In the genomic region with DNA sequence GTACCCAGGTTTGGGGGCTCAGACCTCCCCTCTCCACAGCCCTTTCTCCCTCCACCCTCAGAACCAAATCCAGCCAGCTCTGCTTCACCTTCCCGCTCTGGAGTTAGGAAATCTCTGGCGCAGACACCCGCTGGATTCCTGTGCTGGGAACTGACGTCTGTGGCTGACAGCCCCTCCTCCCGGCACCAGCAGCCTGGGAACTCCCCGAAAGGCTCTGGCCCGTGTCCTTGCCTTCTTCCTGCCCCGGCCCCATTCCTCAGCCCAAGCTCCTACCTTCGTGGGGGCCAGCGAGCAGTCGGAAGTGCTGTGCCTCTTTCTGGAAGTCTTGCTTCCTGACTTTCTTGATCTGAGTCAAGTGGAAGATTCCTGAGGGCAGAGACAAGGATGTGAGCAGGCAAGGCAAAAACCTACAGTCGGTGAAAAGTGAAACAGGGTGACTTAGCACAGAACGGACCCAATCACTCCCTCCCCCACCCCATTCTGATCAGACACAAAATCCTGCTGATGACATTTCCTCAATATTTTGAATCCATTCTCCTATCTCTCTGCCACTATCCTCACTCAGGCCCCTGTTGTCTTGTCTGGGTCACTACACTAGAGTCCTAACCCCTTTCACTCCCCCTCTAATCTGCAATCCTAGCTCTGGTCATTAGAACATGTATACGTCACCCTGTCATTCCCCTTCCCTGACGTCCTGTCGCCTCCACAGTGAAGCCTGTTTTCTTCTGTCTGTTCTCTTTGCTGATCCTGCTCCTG, we compare ENCODE assay signal across 10 cellular contexts. TPM values are rescaled to one million over a fixed set of nuclear protein-coding genes. Genes with fewer than 3 reads are reported as not detected.
A peak's percentile ranks its signal among the peaks of the same experiment; 100 is the strongest.
DNase-seq lines count a peak whose midpoint lies in the region; ATAC-seq and TF ChIP-seq lines count a peak whose summit lies in the region.
"Had no signal": no experiment of that assay in that cellular context is flagged by ENCODE, and none has a peak within 500 bp of the region (broad histone marks: within the 10 kb centered on the region; RNA-seq: fewer than 3 reads in every experiment).

No MANE protein-coding gene starts in this region.

- H3K4me1 ChIP-seq in body of pancreas = peaks cover 33% of the 10 kb centered on the region
- H3K4me1 ChIP-seq: Caco-2 had no signal

- H3K4me3 Mint-ChIP-seq in progenitor cell of endocrine pancreas (ENCODE audit: low read depth) = no peak overlapping the region
- no peak overlapping the region for H3K4me3 Mint-ChIP-seq in activated naive CD4-positive, alpha-beta T cell treated with anti-CD3 and anti-CD28 coated beads for 36 hours

- DNase-seq in BJ (ENCODE audit: low read depth) (peak; percentile 60), body of pancreas (peak; percentile 81 to 92 (median 88)), hepatic stellate cell (ENCODE audit: low spot score) (peak; percentile 83), progenitor cell of endocrine pancreas (ENCODE audit: low spot score, unreplicated experiment) (no peak), SHP77 (lab: John Stamatoyannopoulos, UW) (no peak), dorsolateral prefrontal cortex (no peak)
- DNase-seq in activated naive CD4-positive, alpha-beta T cell treated with anti-CD3 and anti-CD28 coated beads for 36 hours = no peak
- no peak for DNase-seq in activated CD4-positive, CD25-positive, alpha-beta regulatory T cell treated with anti-CD3 and anti-CD28 coated beads, Interleukin-2, amount 50 U/mL, for 72 hours
- DNase-seq: MM.1S had no signal

- peak overlapping the region; percentile 44 to 86 (median 78) for H3K27ac ChIP-seq in body of pancreas
- peak overlapping the region in 1 of 59 donors; percentile 57 for H3K27ac ChIP-seq in dorsolateral prefrontal cortex

- no peak for TF ChIP-seq CTCF in BJ (IDR thresholded peaks at IDR 0.05; ENCODE audit: insufficient read depth, low read depth, low read length)
- no peak for TF ChIP-seq CTCF in body of pancreas (IDR thresholded peaks at IDR 0.05)
- no peak for TF ChIP-seq CTCF in progenitor cell of endocrine pancreas (IDR thresholded peaks at IDR 0.05; ENCODE audit: unreplicated experiment)
- no peak for TF ChIP-seq CTCF in dorsolateral prefrontal cortex (IDR thresholded peaks at IDR 0.05 in 54 of 56, conservative IDR thresholded peaks at IDR 0.05 in 2 of 56; ENCODE audit: low read depth in 1 of 56, partially characterized antibody in 56 of 56)

- peak; percentile 93 for ATAC-seq in body of pancreas

- H3K4me3 ChIP-seq in BJ (ENCODE audit: low read depth, low read length) (no peak overlapping the region), body of pancreas (no peak overlapping the region), dorsolateral prefrontal cortex (no peak overlapping the region)

- 22 to 25% methylated on average over 15 to 16 of the region's 16 CpGs for WGBS in body of pancreas, 2 donors

- intact Hi-C loops in body of pancreas (cut with DNase I) (no loop called here), dorsolateral prefrontal cortex (cut with DNase I) (no loop called here)
- intact Hi-C loops in activated naive CD4-positive, alpha-beta T cell treated with anti-CD3 and anti-CD28 coated beads for 36 hours (cut with micrococcal nuclease) = no loop called here

- H3K27me3 ChIP-seq in BJ (ENCODE audit: control insufficient read depth, insufficient read depth, low read length) (no peaks in the 10 kb centered on the region; the same call in 1 of the 2 replicates), body of pancreas (no peaks in the 10 kb centered on the region), dorsolateral prefrontal cortex (no peaks in the 10 kb centered on the region)

- POLR2A ChIA-PET in BJ (lab: Charles Lee) = interaction anchor here (0.6 kb wide), 1 partner anchor 11 kb away, joined by 5 read pairs; no protein-coding TSS in a partner anchor

- H3K9me3 Mint-ChIP-seq in progenitor cell of endocrine pancreas (ENCODE audit: low read depth) = no peaks in the 10 kb centered on the region
- no peaks in the 10 kb centered on the region for H3K9me3 Mint-ChIP-seq in activated naive CD4-positive, alpha-beta T cell treated with anti-CD3 and anti-CD28 coated beads for 36 hours

- peak overlapping the region; percentile 11 for H3K27ac Mint-ChIP-seq in progenitor cell of endocrine pancreas
- H3K27ac Mint-ChIP-seq in activated naive CD4-positive, alpha-beta T cell treated with anti-CD3 and anti-CD28 coated beads for 36 hours = no peak overlapping the region

- no peaks in the 10 kb centered on the region for H3K36me3 ChIP-seq in BJ (ENCODE audit: control insufficient read depth, insufficient read depth, low read length)
- H3K36me3 ChIP-seq in body of pancreas (replicated peaks in 1 of 2; ENCODE audit: insufficient read depth in 1 of 2, low read depth in 2 of 2) = no peaks in the 10 kb centered on the region

- H3K9me3 ChIP-seq in body of pancreas = no peaks in the 10 kb centered on the region
- H3K9me3 ChIP-seq: Caco-2 had no signal

- H3K36me3 Mint-ChIP-seq in progenitor cell of endocrine pancreas (ENCODE audit: insufficient read depth) = no peaks in the 10 kb centered on the region
- H3K36me3 Mint-ChIP-seq in activated naive CD4-positive, alpha-beta T cell treated with anti-CD3 and anti-CD28 coated beads for 36 hours (ENCODE audit: low read depth) = no peaks in the 10 kb centered on the region

- H3K27me3 Mint-ChIP-seq in progenitor cell of endocrine pancreas = peaks cover 27% of the 10 kb centered on the region
- H3K27me3 Mint-ChIP-seq in activated naive CD4-positive, alpha-beta T cell treated with anti-CD3 and anti-CD28 coated beads for 36 hours (ENCODE audit: low read depth) = peaks cover 8% of the 10 kb centered on the region

- peaks cover 7% of the 10 kb centered on the region for H3K4me1 Mint-ChIP-seq in progenitor cell of endocrine pancreas (ENCODE audit: low read depth)
- H3K4me1 Mint-ChIP-seq in activated naive CD4-positive, alpha-beta T cell treated with anti-CD3 and anti-CD28 coated beads for 36 hours (ENCODE audit: low read depth) = peaks cover 2% of the 10 kb centered on the region

- CTCF ChIA-PET in BJ (lab: Yijun Ruan, JAX) = interaction anchor here (0.7 to 5.3 kb wide), 12 partner anchors 10 to 96 kb away, joined by 3 to 36 read pairs (median 5); no protein-coding TSS in a partner anchor
- CTCF ChIA-PET in activated naive CD4-positive, alpha-beta T cell treated with anti-CD3 and anti-CD28 coated beads for 36 hours (lab: Charles Lee) = no interaction called here

- TF ChIP-seq POLR2A in body of pancreas (IDR thresholded peaks at IDR 0.05) = peak; percentile 33 to 83 (median 79)

RNA-seq across cellular contexts. Expression of a gene that starts 34.1 kb away (rescaled TPM):
- polyA plus RNA-seq in BJ (2011; rRNA removed) = 0.09 TPM in 1 of 2 replicates, not detected in the other
- not detected in 2 replicates for polyA minus RNA-seq in BJ (2011; rRNA and poly(A)+ RNA removed)
- total RNA-seq in body of pancreas (not detected), progenitor cell of endocrine pancreas (1.3 and 2.5 TPM in 2 replicates), dorsolateral prefrontal cortex (1 to 10 TPM in 15 of 120 experiments, under 1 TPM in 34, not detected in 71; 0.27 to 3.1 (median 0.79) TPM)
- not detected for total RNA-seq in activated naive CD4-positive, alpha-beta T cell treated with anti-CD3 and anti-CD28 coated beads for 36 hours

RNA-seq across cellular contexts. Expression of a gene that starts 51.5 kb away (rescaled TPM):
- polyA plus RNA-seq in BJ (2011; rRNA removed) = 4.5 and 7.9 TPM in 2 replicates
- 16.8 and 18.3 TPM in 2 replicates for polyA minus RNA-seq in BJ (2011; rRNA and poly(A)+ RNA removed)
- total RNA-seq in body of pancreas = 10 to 100 TPM; 10.2 to 15.0 TPM
- total RNA-seq in progenitor cell of endocrine pancreas = 23.5 and 24.0 TPM in 2 replicates
- 10 to 100 TPM; 15.8 to 16.0 TPM for total RNA-seq in activated naive CD4-positive, alpha-beta T cell treated with anti-CD3 and anti-CD28 coated beads for 36 hours
- total RNA-seq in dorsolateral prefrontal cortex = 10 to 100 TPM; 13.4 to 32.9 (median 19.4) TPM

Comparison
In these comparisons a context has a peak if more than half of its experiments do, and no peak if none do; other contexts are left out.
1. DNase-seq: peak in BJ (single experiment), body of pancreas (4 of 4) and hepatic stellate cell (single experiment); none in progenitor cell of endocrine pancreas (single experiment), activated naive CD4-positive, alpha-beta T cell treated with anti-CD3 and anti-CD28 coated beads for 36 hours (single experiment), SHP77 (0 of 2), dorsolateral prefrontal cortex (0 of 10) and activated CD4-positive, CD25-positive, alpha-beta regulatory T cell treated with anti-CD3 and anti-CD28 coated beads, Interleukin-2, amount 50 U/mL, for 72 hours (single experiment).